8 cellular contexts compared by ENCODE assay signal in the genomic region with DNA sequence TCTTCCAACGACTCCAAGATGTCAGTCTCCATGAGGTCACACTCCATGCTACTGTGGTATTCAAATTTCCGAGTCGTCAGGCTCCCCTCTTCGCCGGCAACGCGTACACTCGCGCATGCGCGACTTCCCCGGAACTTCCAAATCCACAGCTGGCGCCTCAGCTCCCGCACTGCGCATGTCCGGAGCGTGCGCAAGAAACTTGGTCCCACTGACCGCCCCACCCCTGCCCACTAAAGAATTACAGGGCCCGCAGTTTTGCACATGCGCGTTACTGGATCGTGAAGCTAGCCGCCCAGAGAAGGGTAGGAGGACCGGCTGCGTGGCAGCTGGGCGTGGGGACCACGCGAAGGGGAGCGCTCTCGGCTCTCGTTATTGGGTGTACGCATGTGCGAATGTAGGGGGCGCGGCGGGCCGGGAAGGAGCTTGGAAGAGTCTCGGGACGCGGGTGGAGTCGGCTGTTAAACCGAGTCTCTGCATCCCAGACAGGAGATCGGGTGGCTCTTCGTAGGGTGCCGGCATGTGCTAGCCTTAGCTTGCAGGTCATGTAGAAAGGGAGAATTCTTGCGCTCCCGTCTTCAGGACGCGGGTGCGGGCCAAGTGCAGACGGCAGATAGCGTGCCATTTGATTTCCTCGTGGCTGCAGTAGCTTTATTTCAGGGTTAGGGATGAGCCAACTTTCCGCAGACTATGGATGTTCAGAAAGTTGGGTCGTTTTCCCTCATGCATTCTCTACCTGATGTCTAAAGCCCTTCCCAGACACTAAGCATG. TPM values are rescaled to one million over a fixed set of nuclear protein-coding genes. Genes with fewer than 3 reads are reported as not detected.
A peak's percentile ranks its signal among the peaks of the same experiment; 100 is the strongest.
DNase-seq lines count a peak whose midpoint lies in the region; ATAC-seq and TF ChIP-seq lines count a peak whose summit lies in the region.

A gene (minus strand): TSS at position 125 of the 768 bp plus-strand sequence. CDS start 78 bp downstream, at position 47.

- H3K4me1 ChIP-seq in spleen = peaks cover 17 to 53% (median 30%) of the 10 kb centered on the region in 6 donors

- no peaks in the 10 kb centered on the region for H3K9me3 ChIP-seq in spleen

- DNase-seq in AG09319 (ENCODE audit: extremely low read depth, low read depth) (peak; percentile 99), NCI-H345 treated with DMSO at 0.1 percent for 48 hours (lab: John Stamatoyannopoulos, UW; ENCODE audit: unreplicated experiment) (peak; percentile 94), inferior parietal cortex (ENCODE audit: extremely low spot score) (peak; percentile 99), spleen (peak; percentile 99)
- DNase-seq in activated CD4-positive, CD25-positive, alpha-beta regulatory T cell (lab: John Stamatoyannopoulos, UW) = peak; percentile 95 to 99 (median 95)
- peak; percentile 99 for DNase-seq in central memory CD4-positive, alpha-beta T cell

- TF ChIP-seq POLR2A in spleen (IDR thresholded peaks at IDR 0.05) = peak in 2 of 3 donors; percentile 12 to 51

- H3K4me3 ChIP-seq in spleen = peak within 1 kb of the TSS; percentile 72 to 94 (median 86)

- H3K27me3 ChIP-seq in spleen (replicated peaks in 1 of 7) = no peaks in the 10 kb centered on the region

- ATAC-seq in GM19023 (IDR thresholded peaks at IDR 0.05; ENCODE audit: unreplicated experiment) (peak; percentile 87), HG03280 (IDR thresholded peaks at IDR 0.05; ENCODE audit: unreplicated experiment) (peak; percentile 91)

- intact Hi-C loops in spleen (cut with DNase I; ENCODE audit: low total_unique reads) = no loop called here

- peak within 1 kb of the TSS; percentile 43 to 92 (median 90) for H3K27ac ChIP-seq in spleen

- TF ChIP-seq CTCF in AG09319 (IDR thresholded peaks at IDR 0.05; ENCODE audit: low read depth, low read length) = peak; percentile 8
- TF ChIP-seq CTCF in spleen (IDR thresholded peaks at IDR 0.05 in 8 of 11, conservative IDR thresholded peaks at IDR 0.05 in 3 of 11) = peak in 6 of 11 experiments; percentile 15 to 51 (median 31)

- H3K36me3 ChIP-seq in spleen = peaks cover 0 to 10% (median 2%) of the 10 kb centered on the region in 6 donors

- WGBS in spleen, 5 donors = 0 to 1% (median 1%) methylated on average over 31 to 56 of the region's 56 CpGs

RNA-seq across cellular contexts. Expression of the gene that starts here (rescaled TPM):
- 10 to 100 TPM; 35.0 to 72.4 (median 40.3) TPM for total RNA-seq in spleen
- polyA plus RNA-seq in spleen = 10 to 100 TPM; 11.8 to 19.4 (median 13.7) TPM

Comparison
In these comparisons a context has a peak if more than half of its experiments do, and no peak if none do; other contexts are left out.
1. Peak in every context shown above with its lines: DNase-seq, ATAC-seq, H3K4me3 ChIP-seq and H3K27ac ChIP-seq.